ENCODE assay signal across 10 cellular contexts in the genomic region with DNA sequence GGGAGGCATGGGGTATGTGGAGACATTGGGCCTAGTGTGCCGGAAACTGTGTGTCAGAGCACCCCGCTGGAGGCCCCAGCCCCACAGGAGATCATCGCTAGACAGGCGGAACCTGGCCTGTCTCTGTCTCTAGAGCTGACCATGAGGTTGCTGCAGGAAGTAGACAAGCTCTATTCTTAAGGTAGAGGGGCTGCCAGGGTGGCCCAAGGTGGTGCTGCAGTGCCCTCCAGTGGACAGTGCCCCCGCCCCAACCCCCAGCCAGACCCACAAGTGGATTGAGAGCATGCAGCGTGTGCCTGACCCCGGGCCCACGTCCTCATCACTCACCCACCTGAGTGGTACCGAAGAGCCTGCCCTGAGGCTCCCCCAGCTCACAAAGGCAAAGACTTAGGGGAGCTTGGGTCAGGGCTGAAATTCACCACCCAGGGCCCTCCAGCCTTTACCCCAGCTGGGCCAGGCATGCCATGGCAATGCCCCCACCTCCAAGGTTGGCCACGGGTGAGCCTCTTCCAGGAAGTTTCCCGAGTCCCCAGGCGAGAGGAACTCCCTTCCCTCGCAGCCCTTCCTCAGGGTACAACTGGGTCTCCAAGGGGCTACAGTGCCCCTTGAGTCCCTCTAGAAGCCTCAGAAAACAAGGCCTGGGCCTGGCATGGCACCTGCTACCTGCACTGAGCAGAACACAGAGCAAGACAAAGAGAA.
A peak's percentile ranks its signal among the peaks of the same experiment; 100 is the strongest.
DNase-seq lines count a peak whose midpoint lies in the region; ATAC-seq and TF ChIP-seq lines count a peak whose summit lies in the region.
"Had no signal": no experiment of that assay in that cellular context is flagged by ENCODE, and none has a peak within 500 bp of the region (broad histone marks: within the 10 kb centered on the region; RNA-seq: fewer than 3 reads in every experiment).

No MANE protein-coding gene starts in this region.

- no peak for ATAC-seq in GM19023 (IDR thresholded peaks at IDR 0.05; ENCODE audit: unreplicated experiment)

- peak; percentile 85 for TF ChIP-seq CTCF in endodermal cell (conservative IDR thresholded peaks at IDR 0.05)

- H3K4me3 Mint-ChIP-seq in endodermal cell: no peak overlapping the region
- H3K4me3 Mint-ChIP-seq in CD8-positive, alpha-beta memory T cell: no peak overlapping the region

- H3K9me3 ChIP-seq in endodermal cell (ENCODE audit: control insufficient read depth, low read length): no peaks in the 10 kb centered on the region
- H3K9me3 ChIP-seq in CD8-positive, alpha-beta memory T cell (ENCODE audit: low read length): no peaks in the 10 kb centered on the region
- H3K9me3 ChIP-seq: BLaER1 treated with 17β-estradiol and CSF1 and Interleukin-3, amounts not matched to agents 10 nM and 100 nM had no signal

- no peaks in the 10 kb centered on the region for H3K27me3 ChIP-seq in endodermal cell (ENCODE audit: control insufficient read depth, insufficient read depth, low read length, poor library complexity, severe bottlenecking)
- H3K27me3 ChIP-seq in CD8-positive, alpha-beta memory T cell (ENCODE audit: insufficient read depth, low read length, poor library complexity, severe bottlenecking): no peaks in the 10 kb centered on the region
- H3K27me3 ChIP-seq: BLaER1 treated with 17β-estradiol and CSF1 and Interleukin-3, amounts not matched to agents 10 nM and 100 nM had no signal

- DNase-seq in NCI-H1417 (lab: John Stamatoyannopoulos, UW) (peak in 2 of 3 experiments; percentile 40 to 66), NCI-H1417 treated with DMSO at 0.1 percent for 48 hours (lab: John Stamatoyannopoulos, UW) (no peak), NCI-H146 treated with DMSO at 0.1 percent for 48 hours (lab: John Stamatoyannopoulos, UW; ENCODE audit: unreplicated experiment) (peak; percentile 12), endodermal cell (peak; percentile 92), retina (peak; percentile 64), SKM-1 (lab: John Stamatoyannopoulos, UW; ENCODE audit: unreplicated experiment) (no peak)
- DNase-seq in CD8-positive, alpha-beta memory T cell: no peak
- DNase-seq: kidney glomerular epithelial cell had no signal

- no peak overlapping the region for H3K9ac ChIP-seq in endodermal cell (ENCODE audit: extremely low read depth, low read length, poor library complexity, severe bottlenecking)
- H3K9ac ChIP-seq: BLaER1 treated with 17β-estradiol and CSF1 and Interleukin-3, amounts not matched to agents 10 nM and 100 nM had no signal

- H3K4me1 ChIP-seq in endodermal cell (ENCODE audit: control insufficient read depth, insufficient read depth, low read length): no peaks in the 10 kb centered on the region
- H3K4me1 ChIP-seq in CD8-positive, alpha-beta memory T cell (ENCODE audit: insufficient read depth, low read length): no peaks in the 10 kb centered on the region

- H3K27me3 Mint-ChIP-seq in endodermal cell (ENCODE audit: insufficient read depth): peaks cover 1% of the 10 kb centered on the region
- peaks cover 8 to 17% of the 10 kb centered on the region in 2 donors for H3K27me3 Mint-ChIP-seq in CD8-positive, alpha-beta memory T cell

- no peak overlapping the region for H3K4me3 ChIP-seq in endodermal cell (ENCODE audit: low read length)
- no peak overlapping the region for H3K4me3 ChIP-seq in CD8-positive, alpha-beta memory T cell (ENCODE audit: low read length)
- H3K4me3 ChIP-seq: BLaER1 treated with 17β-estradiol and CSF1 and Interleukin-3, amounts not matched to agents 10 nM and 100 nM had no signal

- POLR2A ChIA-PET in CD8-positive, alpha-beta memory T cell (lab: Charles Lee): no interaction called here

- H3K4me1 Mint-ChIP-seq in endodermal cell: peaks cover 2% of the 10 kb centered on the region
- no peaks in the 10 kb centered on the region for H3K4me1 Mint-ChIP-seq in CD8-positive, alpha-beta memory T cell

- no peaks in the 10 kb centered on the region for H3K9me3 Mint-ChIP-seq in endodermal cell
- H3K9me3 Mint-ChIP-seq in CD8-positive, alpha-beta memory T cell: no peaks in the 10 kb centered on the region

- H3K36me3 Mint-ChIP-seq in endodermal cell (ENCODE audit: low read depth): no peaks in the 10 kb centered on the region
- H3K36me3 Mint-ChIP-seq in CD8-positive, alpha-beta memory T cell: peaks cover 0 to 1% (median 0%) of the 10 kb centered on the region in 3 donors

- no peak overlapping the region for H3K27ac Mint-ChIP-seq in endodermal cell
- H3K27ac Mint-ChIP-seq in CD8-positive, alpha-beta memory T cell: peak overlapping the region in 1 of 8 donors; percentile 74

- no peaks in the 10 kb centered on the region for H3K36me3 ChIP-seq in endodermal cell (ENCODE audit: control insufficient read depth, insufficient read depth, low read length)
- H3K36me3 ChIP-seq in CD8-positive, alpha-beta memory T cell (ENCODE audit: insufficient read depth, low read length): no peaks in the 10 kb centered on the region
- H3K36me3 ChIP-seq: BLaER1 treated with 17β-estradiol and CSF1 and Interleukin-3, amounts not matched to agents 10 nM and 100 nM had no signal

- H3K27ac ChIP-seq in endodermal cell (ENCODE audit: low read depth, low read length): no peak overlapping the region
- H3K27ac ChIP-seq in CD8-positive, alpha-beta memory T cell (ENCODE audit: low read depth, low read length): no peak overlapping the region
- H3K27ac ChIP-seq: BLaER1 treated with 17β-estradiol and CSF1 and Interleukin-3, amounts not matched to agents 10 nM and 100 nM had no signal

- CTCF ChIA-PET in CD8-positive, alpha-beta memory T cell (lab: Charles Lee): no interaction called here

- WGBS in endodermal cell (ENCODE audit: insufficient coverage in 1 of 2, insufficient read length in 1 of 2), 2 experiments: 79 to 86% methylated on average over 10 to 13 of the region's 13 CpGs

Comparison
In these comparisons a context has a peak if more than half of its experiments do, and no peak if none do; other contexts are left out.
1. DNase-seq: peak in NCI-H1417 (2 of 3), NCI-H146 treated with DMSO at 0.1 percent for 48 hours (single experiment), endodermal cell (single experiment) and retina (single experiment); none in NCI-H1417 treated with DMSO at 0.1 percent for 48 hours (single experiment), CD8-positive, alpha-beta memory T cell (0 of 5) and SKM-1 (single experiment).